8 cellular contexts compared by ENCODE assay signal in the genomic region with DNA sequence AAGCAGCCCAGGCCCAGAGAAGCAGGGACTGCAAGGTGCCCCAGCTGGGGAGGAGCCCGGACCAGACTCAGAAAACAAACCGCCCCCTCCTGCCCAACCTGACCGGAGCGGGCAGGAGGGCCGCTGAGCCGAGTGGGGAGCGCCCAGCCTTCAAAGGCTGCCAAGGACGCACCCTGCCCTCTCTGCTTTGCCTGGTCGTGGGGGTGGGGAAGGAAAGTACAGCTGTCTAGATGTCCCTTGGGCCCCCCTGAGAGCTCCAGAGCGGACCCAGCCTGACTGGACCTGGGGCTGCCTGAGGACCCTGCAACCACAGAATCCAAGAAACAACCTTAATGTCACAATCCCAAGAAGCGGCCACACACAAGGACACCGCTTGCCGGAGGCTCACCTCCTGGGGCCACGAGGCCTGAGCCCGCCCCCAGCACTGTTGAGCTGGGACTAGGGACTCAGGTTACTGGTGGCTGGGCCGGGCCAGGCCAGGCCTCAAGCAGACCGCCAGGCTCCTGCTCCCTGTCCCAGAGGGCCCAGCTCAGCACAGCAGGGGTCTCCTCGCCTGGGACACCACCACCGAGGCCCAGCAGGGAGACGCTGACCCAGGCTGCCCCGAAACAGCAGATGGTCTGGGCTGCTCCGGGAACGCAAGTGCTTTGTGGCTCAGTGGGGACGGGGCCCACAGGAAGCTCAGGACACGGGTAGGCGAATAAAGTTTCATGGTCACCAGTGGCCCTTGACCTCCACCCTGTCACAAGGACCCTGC. TPM values are rescaled to one million over a fixed set of nuclear protein-coding genes. Genes with fewer than 3 reads are reported as not detected.
DNase-seq lines count a peak whose midpoint lies in the region; ATAC-seq and TF ChIP-seq lines count a peak whose summit lies in the region.

No MANE protein-coding gene starts in this region.

- H3K4me3 ChIP-seq in BJ (ENCODE audit: low read depth, low read length): peak overlapping the region; percentile 78
- peak overlapping the region; percentile 70 for H3K4me3 ChIP-seq in Jurkat, Clone E6-1 (ENCODE audit: low read length)

- peaks cover 7% of the 10 kb centered on the region for H3K27me3 Mint-ChIP-seq in memory B cell

- no peaks in the 10 kb centered on the region for H3K27me3 ChIP-seq in BJ (ENCODE audit: control insufficient read depth, insufficient read depth, low read length)

- H3K4me1 Mint-ChIP-seq in memory B cell: peaks cover 19% of the 10 kb centered on the region

- H3K4me3 Mint-ChIP-seq in memory B cell: peak overlapping the region; percentile 84

- H3K27ac Mint-ChIP-seq in memory B cell: no peak overlapping the region

- CTCF ChIA-PET in BJ (lab: Yijun Ruan, JAX): interaction anchor here (0.5 to 3.6 kb wide), 16 partner anchors 10 to 345 kb away, joined by 3 to 46 read pairs (median 4); a partner anchor contains a TSS

- H3K36me3 Mint-ChIP-seq in memory B cell: peaks cover 3% of the 10 kb centered on the region

- no peak for ATAC-seq in memory B cell (ENCODE audit: low read depth)
- ATAC-seq in GM19452 (IDR thresholded peaks at IDR 0.05; ENCODE audit: unreplicated experiment): no peak
- no peak for ATAC-seq in HG02571 (IDR thresholded peaks at IDR 0.05; ENCODE audit: unreplicated experiment)

- DNase-seq in BJ (ENCODE audit: low read depth) (no peak), caudate nucleus (lab: John Stamatoyannopoulos, UW) (no peak), memory B cell (ENCODE audit: low spot score in 2 of 2) (no peak), MV-4-11 (lab: John Stamatoyannopoulos, UW) (no peak), GOT3 (lab: John Stamatoyannopoulos, UW) (no peak)
- DNase-seq in Jurkat, Clone E6-1 (ENCODE audit: low read depth, low spot score): no peak

- peaks cover 13% of the 10 kb centered on the region for H3K36me3 ChIP-seq in BJ (ENCODE audit: control insufficient read depth, insufficient read depth, low read length)

- POLR2A ChIA-PET in BJ (lab: Charles Lee): interaction anchor here (0.5 to 0.7 kb wide), 2 partner anchors 268 to 288 kb away, joined by 4 to 8 read pairs; a partner anchor contains a TSS

- H3K9me3 Mint-ChIP-seq in memory B cell: no peaks in the 10 kb centered on the region

- TF ChIP-seq CTCF in BJ (IDR thresholded peaks at IDR 0.05; ENCODE audit: insufficient read depth, low read depth, low read length): no peak

- peak overlapping the region; percentile 16 for H3K27ac ChIP-seq in caudate nucleus (ENCODE audit: low read depth, low read length)

RNA-seq across cellular contexts. Expression of a gene that starts 1.4 kb away (rescaled TPM):
- polyA plus RNA-seq in BJ (2011; rRNA removed): 16.2 and 23.6 TPM in 2 replicates
- 14.4 and 21.6 TPM in 2 replicates for polyA minus RNA-seq in BJ (2011; rRNA and poly(A)+ RNA removed)
- 57.5 TPM for polyA plus RNA-seq in Jurkat, Clone E6-1 (2012; ENCODE audit: insufficient read depth, insufficient read length)

RNA-seq across cellular contexts. Expression of a gene that starts 10.5 kb away (rescaled TPM):
- polyA plus RNA-seq in BJ (2011; rRNA removed): 427 and 702 TPM in 2 replicates
- 346 and 399 TPM in 2 replicates for polyA minus RNA-seq in BJ (2011; rRNA and poly(A)+ RNA removed)
- 4.4 TPM for polyA plus RNA-seq in Jurkat, Clone E6-1 (2012; ENCODE audit: insufficient read depth, insufficient read length)

RNA-seq across cellular contexts. Expression of a gene that starts 16.8 kb away (rescaled TPM):
- polyA plus RNA-seq in BJ (2011; rRNA removed): 0.06 and 0.11 TPM in 2 replicates
- polyA minus RNA-seq in BJ (2011; rRNA and poly(A)+ RNA removed): 0.14 TPM in 1 of 2 replicates, not detected in the other
- polyA plus RNA-seq in Jurkat, Clone E6-1 (2012; ENCODE audit: insufficient read depth, insufficient read length): not detected

RNA-seq across cellular contexts. Expression of a gene that starts 23.2 kb away (rescaled TPM):
- polyA plus RNA-seq in BJ (2011; rRNA removed): 11.1 and 14.2 TPM in 2 replicates
- 5.4 and 7.7 TPM in 2 replicates for polyA minus RNA-seq in BJ (2011; rRNA and poly(A)+ RNA removed)
- 6.3 TPM for polyA plus RNA-seq in Jurkat, Clone E6-1 (2012; ENCODE audit: insufficient read depth, insufficient read length)

RNA-seq across cellular contexts. Expression of a gene that starts 23.4 kb away (rescaled TPM):
- 52.0 and 95.8 TPM in 2 replicates for polyA plus RNA-seq in BJ (2011; rRNA removed)
- polyA minus RNA-seq in BJ (2011; rRNA and poly(A)+ RNA removed): 65.8 and 103 TPM in 2 replicates
- polyA plus RNA-seq in Jurkat, Clone E6-1 (2012; ENCODE audit: insufficient read depth, insufficient read length): 136 TPM
